8 cellular contexts compared by ENCODE assay signal in genomic region chr5:132458651-132459030, GRCh38. TPM values are rescaled to one million over a fixed set of nuclear protein-coding genes. Genes with fewer than 3 reads are reported as not detected.
DNase-seq lines count a peak whose midpoint lies in the region; ATAC-seq and TF ChIP-seq lines count a peak whose summit lies in the region.

No MANE protein-coding gene starts in this region.

- H3K27ac ChIP-seq in CD8-positive, alpha-beta T cell (ENCODE audit: low read depth, low read length): peak overlapping the region; percentile 89
- peak overlapping the region; percentile 70 for H3K27ac ChIP-seq in fibroblast of lung (ENCODE audit: insufficient read depth, low read length)

- peaks cover 91% of the 10 kb centered on the region for H3K4me1 ChIP-seq in CD8-positive, alpha-beta T cell (ENCODE audit: insufficient read depth, low read length)
- H3K4me1 ChIP-seq in fibroblast of lung (ENCODE audit: control insufficient read depth, extremely low read depth, insufficient read depth, low read length): peaks cover 40% of the 10 kb centered on the region

- no peaks in the 10 kb centered on the region for H3K79me2 ChIP-seq in fibroblast of lung (ENCODE audit: control insufficient read depth, insufficient read depth, low read length)

- intact Hi-C loops in CD8-positive, alpha-beta T cell (cut with DNase I, micrococcal nuclease): loop anchor here in 1 of 2 experiments (1.0 to 5.0 kb wide), 2 partner anchors 21 to 39 kb away; no protein-coding TSS in a partner anchor

- no peaks in the 10 kb centered on the region for H3K9me3 Mint-ChIP-seq in CD8-positive, alpha-beta T cell

- no peaks in the 10 kb centered on the region for H3K36me3 ChIP-seq in CD8-positive, alpha-beta T cell (ENCODE audit: insufficient read depth, low read length)
- H3K36me3 ChIP-seq in fibroblast of lung (ENCODE audit: control insufficient read depth, insufficient read depth, low read length): peaks cover 1% of the 10 kb centered on the region

- H3K4me3 ChIP-seq in CD8-positive, alpha-beta T cell (ENCODE audit: low read depth, low read length): no peak overlapping the region
- H3K4me3 ChIP-seq in fibroblast of lung (replicated peaks in 1 of 4; ENCODE audit: control extremely low read depth in 1 of 4, insufficient read depth in 1 of 4, low read depth in 3 of 4, low read length in 4 of 4): no peak overlapping the region

- H3K9ac ChIP-seq in fibroblast of lung (ENCODE audit: insufficient read depth, low read length): no peak overlapping the region

- H3K4me2 ChIP-seq in fibroblast of lung (ENCODE audit: extremely low read depth, insufficient read depth, low read length): peak overlapping the region; percentile 7

- peak overlapping the region; percentile 99 for H3K27ac Mint-ChIP-seq in CD8-positive, alpha-beta T cell

- no peaks in the 10 kb centered on the region for H3K27me3 ChIP-seq in CD8-positive, alpha-beta T cell (ENCODE audit: insufficient read depth, low read length)
- H3K27me3 ChIP-seq in fibroblast of lung (ENCODE audit: control insufficient read depth, insufficient read depth, low read length): no peaks in the 10 kb centered on the region

- H3K9me3 ChIP-seq in CD8-positive, alpha-beta T cell (ENCODE audit: low read length): no peaks in the 10 kb centered on the region
- H3K9me3 ChIP-seq in fibroblast of lung (ENCODE audit: control insufficient read depth, insufficient read depth, low read depth, low read length): no peaks in the 10 kb centered on the region

- POLR2A ChIA-PET in CD8-positive, alpha-beta T cell (lab: Charles Lee): interaction anchor here (0.7 to 8.2 kb wide), 12 partner anchors 8 to 53 kb away, joined by 3 to 173 read pairs (median 60); partner anchors contain the start of gene IRF1

- CTCF ChIA-PET in CD8-positive, alpha-beta T cell (lab: Charles Lee): interaction anchor here (3.2 to 8.5 kb wide), 6 partner anchors 11 to 48 kb away, joined by 13 to 120 read pairs (median 28); partner anchors contain the start of gene IRF1

- H3K4me1 Mint-ChIP-seq in CD8-positive, alpha-beta T cell (ENCODE audit: low read depth): peaks cover 97% of the 10 kb centered on the region

- ATAC-seq in CD8-positive, alpha-beta T cell: no peak
- peak; percentile 47 for ATAC-seq in GM21576 (IDR thresholded peaks at IDR 0.05; ENCODE audit: unreplicated experiment)
- no peak for ATAC-seq in GM18519 (IDR thresholded peaks at IDR 0.05; ENCODE audit: low FRiP score, unreplicated experiment)

- no peaks in the 10 kb centered on the region for H4K20me1 ChIP-seq in fibroblast of lung (ENCODE audit: control insufficient read depth, extremely low read depth, insufficient read depth, low read length)

- H3K4me3 Mint-ChIP-seq in CD8-positive, alpha-beta T cell: peak overlapping the region; percentile 1

- peaks cover 42% of the 10 kb centered on the region for H3K36me3 Mint-ChIP-seq in CD8-positive, alpha-beta T cell

- H3K27me3 Mint-ChIP-seq in CD8-positive, alpha-beta T cell (ENCODE audit: low read depth): no peaks in the 10 kb centered on the region

- no peak overlapping the region for H2AFZ ChIP-seq in fibroblast of lung (ENCODE audit: low read length)

- no peak for DNase-seq in CD8-positive, alpha-beta T cell
- peak; percentile 54 for DNase-seq in NAMALWA (ENCODE audit: low spot score)
- peak; percentile 50 to 91 for DNase-seq in fibroblast of lung (ENCODE audit: low read depth in 2 of 2)
- DNase-seq in NCI-H2081 (lab: John Stamatoyannopoulos, UW): no peak
- DNase-seq in inferior parietal cortex (ENCODE audit: extremely low spot score): no peak
- no peak for DNase-seq in NCI-H510A treated with DMSO at 0.1 percent for 48 hours (lab: John Stamatoyannopoulos, UW)

- no peak for TF ChIP-seq CTCF in CD8-positive, alpha-beta T cell (IDR thresholded peaks at IDR 0.05)
- no peak for TF ChIP-seq CTCF in fibroblast of lung (conservative IDR thresholded peaks at IDR 0.05 in 1 of 2, IDR thresholded peaks at IDR 0.05 in 1 of 2; ENCODE audit: low read depth in 1 of 2, low read length in 2 of 2)

RNA-seq across cellular contexts. Expression of gene IRF1, which starts 31.9 kb away (rescaled TPM):
- total RNA-seq in CD8-positive, alpha-beta T cell: 1,000 to 10,000 TPM; 1,214 to 1,250 TPM
- 22.1 and 34.7 TPM in 2 replicates for total RNA-seq in fibroblast of lung
- polyA plus RNA-seq in fibroblast of lung: 36.8 and 37.6 TPM in 2 replicates
- polyA plus RNA-seq in fibroblast of lung (2012): 32.1 and 37.0 TPM in 2 replicates
- 45.2 and 81.5 TPM in 2 replicates for polyA minus RNA-seq in fibroblast of lung (ENCODE audit: low replicate concordance)

Comparison
In these comparisons a context has a peak if more than half of its experiments do, and no peak if none do; other contexts are left out.
1. DNase-seq: peak in NAMALWA (single experiment) and fibroblast of lung (2 of 2); none in CD8-positive, alpha-beta T cell (0 of 7), NCI-H2081 (0 of 2), inferior parietal cortex (single experiment) and NCI-H510A treated with DMSO at 0.1 percent for 48 hours (single experiment).
2. RNA of gene IRF1, which starts 31.9 kb away (total RNA-seq): 1,214 to 1,250 TPM in CD8-positive, alpha-beta T cell; 22.1 to 34.7 TPM in fibroblast of lung; every median in the first group is over 10 times any median in the second.